8 cellular contexts compared by ENCODE assay signal in genomic region chr14:105526781-105527380, GRCh38. TPM values are rescaled to one million over a fixed set of nuclear protein-coding genes. Genes with fewer than 3 reads are reported as not detected.
DNase-seq lines count a peak whose midpoint lies in the region; ATAC-seq and TF ChIP-seq lines count a peak whose summit lies in the region.

No MANE protein-coding gene starts in this region.

- H3K4me1 ChIP-seq in HAP-1 = peaks cover 3% of the 10 kb centered on the region; the same call in 1 of the 2 replicates
- H3K4me1 ChIP-seq in left ventricle myocardium inferior = peaks cover 41% of the 10 kb centered on the region
- H3K4me1 ChIP-seq in smooth muscle cell (ENCODE audit: low read depth) = no peaks in the 10 kb centered on the region

- peak overlapping the region; percentile 23 for H3K27ac Mint-ChIP-seq in activated CD4-positive, alpha-beta memory T cell treated with anti-CD3 and anti-CD28 coated beads for 36 hours

- no peaks in the 10 kb centered on the region for H4K20me1 ChIP-seq in smooth muscle cell (ENCODE audit: low read depth)

- H3K36me3 Mint-ChIP-seq in activated CD4-positive, alpha-beta memory T cell treated with anti-CD3 and anti-CD28 coated beads for 36 hours = no peaks in the 10 kb centered on the region

- peak overlapping the region; percentile 75 for H3K4me3 Mint-ChIP-seq in activated CD4-positive, alpha-beta memory T cell treated with anti-CD3 and anti-CD28 coated beads for 36 hours

- peak overlapping the region; percentile 81 for H3K4me2 ChIP-seq in smooth muscle cell

- H3K27ac ChIP-seq in left ventricle myocardium inferior (replicated peaks) = no peak overlapping the region
- no peak overlapping the region for H3K27ac ChIP-seq in smooth muscle cell (ENCODE audit: low read depth)

- in situ Hi-C loops in HAP-1 (cut with MboI; ENCODE audit: low sequenced_read_pairs) = no loop called here

- 85% methylated on average over 20 of the region's 48 CpGs for WGBS in smooth muscle cell (ENCODE audit: low lambda C conversion rate)

- H3K36me3 ChIP-seq in HAP-1 (replicated peaks) = peaks cover 5% of the 10 kb centered on the region
- H3K36me3 ChIP-seq in left ventricle myocardium inferior = no peaks in the 10 kb centered on the region
- no peaks in the 10 kb centered on the region for H3K36me3 ChIP-seq in smooth muscle cell (ENCODE audit: low read depth)

- no peaks in the 10 kb centered on the region for H3K9me3 ChIP-seq in HAP-1
- H3K9me3 ChIP-seq in left ventricle myocardium inferior (replicated peaks) = no peaks in the 10 kb centered on the region
- no peaks in the 10 kb centered on the region for H3K9me3 ChIP-seq in smooth muscle cell (replicated peaks; ENCODE audit: low read depth)

- H3F3A ChIP-seq in smooth muscle cell (ENCODE audit: low read depth) = no peaks in the 10 kb centered on the region

- intact Hi-C loops in activated CD4-positive, alpha-beta memory T cell treated with anti-CD3 and anti-CD28 coated beads for 36 hours (cut with micrococcal nuclease) = loop anchor here (10.0 kb wide), 1 partner anchor 52 kb away; the partner anchor contains the start of gene CRIP2
- intact Hi-C loops in left ventricle myocardium inferior (cut with micrococcal nuclease) (no loop called here), posterior vena cava (cut with DNase I) (loop anchor here in 1 of 2 donors (5.0 to 10.0 kb wide), 2 partner anchors 82 to 155 kb away; no protein-coding TSS in a partner anchor)

- no peak for ATAC-seq in GM19467 (IDR thresholded peaks at IDR 0.05; ENCODE audit: unreplicated experiment)

- CTCF ChIA-PET in activated CD4-positive, alpha-beta memory T cell treated with anti-CD3 and anti-CD28 coated beads for 36 hours (lab: Charles Lee) = no interaction called here

- H3K9ac ChIP-seq in smooth muscle cell (ENCODE audit: low read depth) = no peak overlapping the region

- no peaks in the 10 kb centered on the region for H3K79me2 ChIP-seq in smooth muscle cell (ENCODE audit: low read depth)

- H3K4me3 ChIP-seq in HAP-1 (peak overlapping the region; percentile 61), left ventricle myocardium inferior (peak overlapping the region; percentile 81), smooth muscle cell (peak overlapping the region; percentile 40)

- peak in 1 of 2 experiments; percentile 37 for DNase-seq in HAP-1 (ENCODE audit: low spot score in 2 of 2)
- DNase-seq in activated CD4-positive, alpha-beta memory T cell treated with anti-CD3 and anti-CD28 coated beads for 36 hours = peak; percentile 26
- DNase-seq in left ventricle myocardium inferior = no peak
- DNase-seq in smooth muscle cell (lab: John Stamatoyannopoulos, UW; ENCODE audit: unreplicated experiment) = no peak
- DNase-seq in GM19240 (ENCODE audit: insufficient read length, low spot score) = no peak
- no peak for DNase-seq in posterior vena cava (ENCODE audit: low spot score)
- no peak for DNase-seq in GDM1 (lab: John Stamatoyannopoulos, UW)

- peaks cover 6% of the 10 kb centered on the region for H3K27me3 ChIP-seq in HAP-1 (ENCODE audit: low read depth)
- peaks cover 38% of the 10 kb centered on the region for H3K27me3 ChIP-seq in left ventricle myocardium inferior (ENCODE audit: low read depth)
- no peaks in the 10 kb centered on the region for H3K27me3 ChIP-seq in smooth muscle cell (ENCODE audit: low read depth)

- POLR2A ChIA-PET in activated CD4-positive, alpha-beta memory T cell treated with anti-CD3 and anti-CD28 coated beads for 36 hours (lab: Charles Lee) = interaction anchor here (1.2 kb wide), 1 partner anchor 37 kb away, joined by 4 read pairs; no protein-coding TSS in a partner anchor

- H3K9me3 Mint-ChIP-seq in activated CD4-positive, alpha-beta memory T cell treated with anti-CD3 and anti-CD28 coated beads for 36 hours = no peaks in the 10 kb centered on the region

- peaks cover 2% of the 10 kb centered on the region for H3K27me3 Mint-ChIP-seq in activated CD4-positive, alpha-beta memory T cell treated with anti-CD3 and anti-CD28 coated beads for 36 hours

- TF ChIP-seq CTCF in left ventricle myocardium inferior (IDR thresholded peaks at IDR 0.05; ENCODE audit: borderline replicate concordance) = no peak
- no peak for TF ChIP-seq CTCF in smooth muscle cell (IDR thresholded peaks at IDR 0.05; ENCODE audit: borderline replicate concordance, insufficient read depth, poor library complexity, severe bottlenecking)

- H2AFZ ChIP-seq in smooth muscle cell (ENCODE audit: low read depth) = no peak overlapping the region

- H3K4me1 Mint-ChIP-seq in activated CD4-positive, alpha-beta memory T cell treated with anti-CD3 and anti-CD28 coated beads for 36 hours (ENCODE audit: low read depth) = peaks cover 20% of the 10 kb centered on the region

RNA-seq across cellular contexts. Expression of gene TMEM121, which starts 0.5 kb away (rescaled TPM):
- total RNA-seq in activated CD4-positive, alpha-beta memory T cell treated with anti-CD3 and anti-CD28 coated beads for 36 hours = 10 to 100 TPM in 1 of 2 experiments, 1 to 10 TPM in 1; 9.7 to 10.2 TPM
- total RNA-seq in left ventricle myocardium inferior (2.1 TPM), smooth muscle cell (2.6 and 7.0 TPM in 2 replicates), posterior vena cava (1 to 10 TPM; 1.9 to 2.2 TPM)
- 7.2 and 12.1 TPM in 2 replicates for polyA plus RNA-seq in smooth muscle cell

RNA-seq across cellular contexts. Expression of gene TEDC1, which starts 35.8 kb away (rescaled TPM):
- 10 to 100 TPM; 40.2 to 44.8 TPM for total RNA-seq in activated CD4-positive, alpha-beta memory T cell treated with anti-CD3 and anti-CD28 coated beads for 36 hours
- total RNA-seq in left ventricle myocardium inferior = 4.0 TPM
- total RNA-seq in smooth muscle cell = 3.8 and 3.9 TPM in 2 replicates
- 4.7 and 8.2 TPM in 2 replicates for polyA plus RNA-seq in smooth muscle cell
- 10 to 100 TPM in 1 of 2 donors, 1 to 10 TPM in 1; 7.9 to 15.4 TPM for total RNA-seq in posterior vena cava

RNA-seq across cellular contexts. Expression of gene CRIP1, which starts 40.2 kb away (rescaled TPM):
- total RNA-seq in activated CD4-positive, alpha-beta memory T cell treated with anti-CD3 and anti-CD28 coated beads for 36 hours = 100 to 1,000 TPM; 390 to 397 TPM
- 65.9 TPM for total RNA-seq in left ventricle myocardium inferior
- 0.27 and 4.9 TPM in 2 replicates for total RNA-seq in smooth muscle cell
- 31.8 and 40.6 TPM in 2 replicates for polyA plus RNA-seq in smooth muscle cell
- total RNA-seq in posterior vena cava = 100 to 1,000 TPM; 122 to 285 TPM

RNA-seq across cellular contexts. Expression of gene CRIP2, which starts 52.3 kb away (rescaled TPM):
- total RNA-seq in activated CD4-positive, alpha-beta memory T cell treated with anti-CD3 and anti-CD28 coated beads for 36 hours = 1 to 10 TPM; 2.7 to 2.8 TPM
- total RNA-seq in left ventricle myocardium inferior (1,068 TPM), smooth muscle cell (7.6 and 14.1 TPM in 2 replicates), posterior vena cava (100 to 1,000 TPM; 187 to 199 TPM)
- 38.1 and 45.7 TPM in 2 replicates for polyA plus RNA-seq in smooth muscle cell

Comparison
In these comparisons a context has a peak if more than half of its experiments do, and no peak if none do; other contexts are left out.
1. RNA of gene CRIP1, which starts 40.2 kb away (total RNA-seq): 390 to 397 TPM in activated CD4-positive, alpha-beta memory T cell treated with anti-CD3 and anti-CD28 coated beads for 36 hours, 122 to 285 TPM in posterior vena cava and 65.9 TPM in left ventricle myocardium inferior (single experiment); 0.27 to 4.9 TPM in smooth muscle cell; every median in the first group is over 10 times any median in the second.
2. Peak in every context shown above with its lines, with median percentiles within 50 percentile points of each other: H3K4me3 ChIP-seq.